ENCODE assay signal across 10 cellular contexts in the genomic region with DNA sequence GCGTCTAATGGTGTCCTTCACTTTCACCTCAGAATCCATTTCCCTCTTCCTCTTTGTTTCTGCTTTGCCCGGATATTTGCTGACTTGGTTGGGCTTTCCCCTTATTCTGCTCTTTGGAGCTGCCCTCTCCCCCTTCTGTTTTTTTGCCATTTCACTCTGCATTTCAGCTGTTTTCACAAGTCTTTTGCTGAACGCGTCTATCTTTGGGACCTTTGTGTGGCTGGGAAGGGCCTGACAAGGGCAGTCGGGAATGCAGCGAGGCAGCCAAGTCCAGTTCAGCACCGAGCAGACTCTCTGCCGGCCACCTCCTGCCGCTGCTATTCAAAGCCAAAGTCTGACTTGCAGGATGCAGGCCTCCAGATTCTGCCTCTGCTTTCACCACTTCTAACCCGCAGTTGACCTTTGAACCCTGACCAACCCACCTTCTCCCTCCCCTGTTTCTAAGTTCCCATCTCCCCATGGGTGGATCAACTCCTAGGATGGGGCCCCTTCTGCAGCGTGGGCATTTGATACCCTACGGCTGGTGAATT. TPM values are rescaled to one million over a fixed set of nuclear protein-coding genes. Genes with fewer than 3 reads are reported as not detected.
DNase-seq lines count a peak whose midpoint lies in the region; ATAC-seq and TF ChIP-seq lines count a peak whose summit lies in the region.
"Had no signal": no experiment of that assay in that cellular context is flagged by ENCODE, and none has a peak within 500 bp of the region (broad histone marks: within the 10 kb centered on the region; RNA-seq: fewer than 3 reads in every experiment).

No MANE protein-coding gene starts in this region.

- H4K8ac ChIP-seq in H9 (replicated peaks; ENCODE audit: insufficient read length, low read depth, low read length), result no peak overlapping the region

- no peak overlapping the region for H3K27ac ChIP-seq in H9 (ENCODE audit: insufficient read length, low read depth, low read length)
- no peak overlapping the region for H3K27ac ChIP-seq in colonic mucosa

- H3K4ac ChIP-seq in H9 (ENCODE audit: low read depth, low read length), result no peak overlapping the region

- no peak overlapping the region for H4K5ac ChIP-seq in H9 (ENCODE audit: insufficient read length, low read depth, low read length)

- H3K9me3 ChIP-seq in H9 (ENCODE audit: control insufficient read depth, low read depth, low read length), result no peaks in the 10 kb centered on the region
- no peaks in the 10 kb centered on the region for H3K9me3 ChIP-seq in colonic mucosa

- H2BK15ac ChIP-seq in H9 (ENCODE audit: low read depth, low read length), result no peak overlapping the region

- H3K79me1 ChIP-seq in H9 (ENCODE audit: insufficient read depth, low read depth, low read length, poor library complexity, severe bottlenecking), result no peaks in the 10 kb centered on the region

- peaks cover 9 to 11% of the 10 kb centered on the region in 2 experiments for H3K4me1 Mint-ChIP-seq in H9

- intact Hi-C loops in colonic mucosa (cut with DNase I), result no loop called here

- no peaks in the 10 kb centered on the region for H3K9me3 Mint-ChIP-seq in H9
- H3K9me3 Mint-ChIP-seq: T-helper 2 cell treated with Interferon-gamma antibody and Interleukin-4, amounts not matched to agents 5 μg/mL and 100 μg/mL, for 36 hours had no signal

- H3K14ac ChIP-seq in H9 (ENCODE audit: insufficient read depth, low read length), result no peak overlapping the region

- no peak overlapping the region for H2BK120ac ChIP-seq in H9 (ENCODE audit: low read depth, low read length, poor library complexity, severe bottlenecking)

- H2BK5ac ChIP-seq in H9 (ENCODE audit: insufficient read length, low read length), result no peak overlapping the region

- H3K27me3 ChIP-seq in H9 (ENCODE audit: insufficient read depth, low read length) (no peaks in the 10 kb centered on the region), colonic mucosa (no peaks in the 10 kb centered on the region)

- H3K36me3 ChIP-seq in colonic mucosa, result no peaks in the 10 kb centered on the region

- H3T11ph ChIP-seq in H9 (ENCODE audit: low read length), result no peak overlapping the region

- no peak overlapping the region for H3K56ac ChIP-seq in H9 (ENCODE audit: insufficient read length, low read depth, low read length)

- H4K91ac ChIP-seq in H9 (ENCODE audit: insufficient read length, low read depth, low read length), result no peak overlapping the region

- H3K79me2 ChIP-seq in H9 (ENCODE audit: insufficient read depth, low read length), result no peaks in the 10 kb centered on the region

- no CpG with 5 or more reads among the region's 12 CpGs for WGBS in H9 (ENCODE audit: extremely low coverage, insufficient read length, low lambda C conversion rate)

- H3K4me3 ChIP-seq in colonic mucosa (no peak overlapping the region), skeletal muscle cell (ENCODE audit: low read depth, low read length) (no peak overlapping the region)

- peak overlapping the region; percentile 43 to 64 (median 50); a peak in 4 of 7 replicates for H3K27ac Mint-ChIP-seq in H9
- H3K27ac Mint-ChIP-seq: T-helper 2 cell treated with Interferon-gamma antibody and Interleukin-4, amounts not matched to agents 5 μg/mL and 100 μg/mL, for 36 hours had no signal

- TF ChIP-seq CTCF in H9 (conservative IDR thresholded peaks at IDR 0.05) (no peak), colonic mucosa (IDR thresholded peaks at IDR 0.05) (no peak)

- no peak for ATAC-seq in GM18861 (IDR thresholded peaks at IDR 0.05; ENCODE audit: unreplicated experiment)

- no peak overlapping the region for H2AK5ac ChIP-seq in H9 (ENCODE audit: insufficient read length, low read length)

- no peak overlapping the region; a peak in 1 of 5 replicates for H3K4me3 Mint-ChIP-seq in H9
- H3K4me3 Mint-ChIP-seq: T-helper 2 cell treated with Interferon-gamma antibody and Interleukin-4, amounts not matched to agents 5 μg/mL and 100 μg/mL, for 36 hours had no signal

- no peaks in the 10 kb centered on the region for H4K20me1 ChIP-seq in H9 (ENCODE audit: control insufficient read depth, insufficient read depth, insufficient read length)

- no peak overlapping the region for H3K4me2 ChIP-seq in H9 (ENCODE audit: insufficient read depth, insufficient read length, low read length)

- no peak overlapping the region for H3K23ac ChIP-seq in H9 (ENCODE audit: insufficient read length, low read depth, low read length)

- no peaks in the 10 kb centered on the region; the same call in 1 of the 2 replicates for H3K27me3 Mint-ChIP-seq in H9 (ENCODE audit: low read depth)

- no peak overlapping the region for H2BK12ac ChIP-seq in H9 (ENCODE audit: insufficient read length, low read depth, low read length)

- no peak for DNase-seq in H9
- peak; percentile 19 for DNase-seq in colonic mucosa
- peak; percentile 41 for DNase-seq in kidney tubule cell (ENCODE audit: low spot score)
- peak; percentile 48 for DNase-seq in skeletal muscle cell (ENCODE audit: low read depth)
- DNase-seq in activated CD8-positive, alpha-beta memory T cell treated with anti-CD3 and anti-CD28 coated beads, Interleukin-2, amount 50 U/mL, for 48 hours, result no peak
- no peak for DNase-seq in stimulated activated CD4-positive, alpha-beta T cell treated with anti-CD3 and anti-CD28 coated beads, Interleukin-4, amount 100 ng/mL, for 1 hour
- no peak for DNase-seq in NCI-H774 (lab: John Stamatoyannopoulos, UW)
- DNase-seq: activated gamma-delta T cell had no signal

- H3K36me3 Mint-ChIP-seq in H9 (ENCODE audit: insufficient read depth in 1 of 3, low read depth in 3 of 3), result peaks cover 3 to 55% (median 40%) of the 10 kb centered on the region in 3 experiments; a peak in 5 of 7 replicates

- H3K4me1 ChIP-seq in H9 (ENCODE audit: insufficient read depth, low read length) (no peaks in the 10 kb centered on the region), colonic mucosa (no peaks in the 10 kb centered on the region)

- no peak overlapping the region for H2BK20ac ChIP-seq in H9 (ENCODE audit: low read depth, low read length, poor library complexity, severe bottlenecking)

- H3K18ac ChIP-seq in H9 (ENCODE audit: insufficient read length, low read depth, low read length), result no peak overlapping the region

- H3K9ac ChIP-seq in H9 (ENCODE audit: extremely low read depth, insufficient read length, low read length) (no peak overlapping the region), colonic mucosa (ENCODE audit: low read depth in 2 of 2, low read length in 2 of 2) (no peak overlapping the region)

- no peaks in the 10 kb centered on the region for H3K23me2 ChIP-seq in H9 (ENCODE audit: insufficient read length, low read depth, low read length, poor library complexity, severe bottlenecking)

- no peak overlapping the region for H2AFZ ChIP-seq in H9 (ENCODE audit: low read length)

RNA-seq across cellular contexts. Expression of a gene that starts 38.2 kb away (rescaled TPM):
- 130 and 135 TPM in 2 replicates for total RNA-seq in H9 (2021)
- total RNA-seq in colonic mucosa, result 1 to 10 TPM; 2.7 to 7.4 TPM

Comparison
In these comparisons a context has a peak if more than half of its experiments do, and no peak if none do; other contexts are left out.
1. DNase-seq: peak in colonic mucosa (single experiment), kidney tubule cell (single experiment) and skeletal muscle cell (single experiment); none in H9 (single experiment), activated CD8-positive, alpha-beta memory T cell treated with anti-CD3 and anti-CD28 coated beads, Interleukin-2, amount 50 U/mL, for 48 hours (single experiment), stimulated activated CD4-positive, alpha-beta T cell treated with anti-CD3 and anti-CD28 coated beads, Interleukin-4, amount 100 ng/mL, for 1 hour (single experiment) and NCI-H774 (single experiment).
2. RNA of a gene that starts 38.2 kb away (total RNA-seq): 130 to 135 TPM in H9; 2.7 to 7.4 TPM in colonic mucosa; every median in the first group is over 10 times any median in the second.